Comparison of ENCODE assay signal across 8 cellular contexts in genomic region chr6:57799703-57800479, GRCh38.
DNase-seq lines count a peak whose midpoint lies in the region; ATAC-seq and TF ChIP-seq lines count a peak whose summit lies in the region.
"Not testable (repeated sequence)": the region's sequence is repeated elsewhere in the genome, so short reads cannot be mapped to it uniquely, and the experiment has no call there.

No MANE protein-coding gene starts in this region.

- not testable (repeated sequence) for H3K9me3 ChIP-seq in AG04450 (ENCODE audit: control insufficient read depth, insufficient read depth, low read length); IMR-90 (ENCODE audit: control insufficient read depth, insufficient read depth, low read length)

- not testable (repeated sequence) for H3K9me1 ChIP-seq in IMR-90 (ENCODE audit: insufficient read depth, low read length)

- not testable (repeated sequence) for H2AFZ ChIP-seq in IMR-90 (replicated peaks; ENCODE audit: low read length, poor library complexity)

- CTCF ChIA-PET in AG04450 (lab: Charles Lee); IMR-90 (lab: Yijun Ruan, JAX); activated CD4-positive, alpha-beta T cell treated with anti-CD3 and anti-CD28 coated beads, Interleukin-2, amount 10 ng/mL, durations not matched to agents 7 days and 5 days (lab: Charles Lee): not testable (repeated sequence)

- not testable (repeated sequence) for H2AK9ac ChIP-seq in IMR-90 (replicated peaks; ENCODE audit: low read depth, low read length, poor library complexity)

- not testable (repeated sequence) for H3K14ac ChIP-seq in IMR-90 (replicated peaks; ENCODE audit: low read depth, low read length)

- H3K4me3 Mint-ChIP-seq in activated CD4-positive, alpha-beta T cell treated with anti-CD3 and anti-CD28 coated beads, Interleukin-2, amount 10 ng/mL, durations not matched to agents 7 days and 5 days: peak overlapping the region; percentile 48
- H3K4me3 Mint-ChIP-seq in brain: peak overlapping the region; percentile 81 to 87 (median 86)

- H2BK20ac ChIP-seq in IMR-90 (ENCODE audit: low read depth, low read length): not testable (repeated sequence)

- H3K23ac ChIP-seq in IMR-90 (ENCODE audit: low read depth, low read length): not testable (repeated sequence)

- H3K4me3 ChIP-seq in AG04450 (ENCODE audit: low read depth, low read length) (peak overlapping the region; percentile 49), IMR-90 (ENCODE audit: insufficient read depth, low read depth, low read length) (peak overlapping the region; percentile 58), fibroblast of mammary gland (ENCODE audit: control insufficient read depth, low read depth, low read length) (peak overlapping the region; percentile 63)

- not testable (repeated sequence) for H2BK120ac ChIP-seq in IMR-90 (ENCODE audit: low read depth, low read length)

- H3K36me3 ChIP-seq in IMR-90 (ENCODE audit: control insufficient read depth, insufficient read depth, low read length): not testable (repeated sequence)

- BruUV-seq in IMR-90 (replicated peaks; lab: Mats Ljungman, UMichigan): not testable (repeated sequence)

- not testable (repeated sequence) for H3K9ac ChIP-seq in IMR-90 (ENCODE audit: low read depth, low read length)

- intact Hi-C loops in IMR-90 (cut with micrococcal nuclease): not testable (repeated sequence)

- H3K79me1 ChIP-seq in IMR-90 (ENCODE audit: low read depth in 1 of 2, low read length in 2 of 2): not testable (repeated sequence)

- DNase-seq in AG04450 (ENCODE audit: low read depth, low spot score) (peak; percentile 8), IMR-90 (peak; percentile 78), fibroblast of mammary gland (ENCODE audit: low read depth) (peak; percentile 94), kidney glomerular epithelial cell (lab: John Stamatoyannopoulos, UW) (peak; percentile 8), retina (peak; percentile 53)
- not testable (repeated sequence) for DNase-seq in activated CD4-positive, alpha-beta T cell treated with anti-CD3 and anti-CD28 coated beads, Interleukin-2, amount 10 ng/mL, durations not matched to agents 7 days and 5 days

- not testable (repeated sequence) for H4K5ac ChIP-seq in IMR-90 (ENCODE audit: low read depth, low read length)

- not testable (repeated sequence) for H4K8ac ChIP-seq in IMR-90 (ENCODE audit: low read depth in 2 of 2, low read length in 2 of 2)

- not testable (repeated sequence) for H3K4me1 ChIP-seq in IMR-90 (ENCODE audit: control insufficient read depth, insufficient read depth, low read length)

- H2BK15ac ChIP-seq in IMR-90 (ENCODE audit: low read depth, low read length): not testable (repeated sequence)

- H4K91ac ChIP-seq in IMR-90 (ENCODE audit: insufficient read depth, low read depth, low read length): not testable (repeated sequence)

- H3K27me3 Mint-ChIP-seq in activated CD4-positive, alpha-beta T cell treated with anti-CD3 and anti-CD28 coated beads, Interleukin-2, amount 10 ng/mL, durations not matched to agents 7 days and 5 days: peaks cover 29% of the 10 kb centered on the region
- peaks cover 42% of the 10 kb centered on the region for H3K27me3 Mint-ChIP-seq in brain

- not testable (repeated sequence) for TF ChIP-seq CTCF in AG04450 (IDR thresholded peaks at IDR 0.05; ENCODE audit: low read depth, low read length); IMR-90 (conservative IDR thresholded peaks at IDR 0.05; ENCODE audit: low read depth, low read length); brain (conservative IDR thresholded peaks at IDR 0.05); fibroblast of mammary gland (conservative IDR thresholded peaks at IDR 0.05; ENCODE audit: control insufficient read depth, insufficient read depth, low read depth, low read length)

- H3K4me2 ChIP-seq in IMR-90 (ENCODE audit: low read depth, low read length): peak overlapping the region; percentile 88

- not testable (repeated sequence) for H3K56ac ChIP-seq in IMR-90 (ENCODE audit: extremely low read depth, insufficient read depth, low read length)

- not testable (repeated sequence) for H3K36me3 Mint-ChIP-seq in activated CD4-positive, alpha-beta T cell treated with anti-CD3 and anti-CD28 coated beads, Interleukin-2, amount 10 ng/mL, durations not matched to agents 7 days and 5 days (ENCODE audit: low read depth); brain

- peak overlapping the region; percentile 59 for H3K27ac Mint-ChIP-seq in activated CD4-positive, alpha-beta T cell treated with anti-CD3 and anti-CD28 coated beads, Interleukin-2, amount 10 ng/mL, durations not matched to agents 7 days and 5 days
- not testable (repeated sequence) for H3K27ac Mint-ChIP-seq in brain

- ATAC-seq in GM18519 (IDR thresholded peaks at IDR 0.05; ENCODE audit: low FRiP score, unreplicated experiment): peak; percentile 71
- peak; percentile 99 for ATAC-seq in IMR-90 (ENCODE audit: low read depth)

- not testable (repeated sequence) for TF ChIP-seq POLR2A in IMR-90 (IDR thresholded peaks at IDR 0.05; ENCODE audit: low read depth, low read length)

- not testable (repeated sequence) for H3K27ac ChIP-seq in AG04450 (ENCODE audit: low read depth, low read length); IMR-90 (ENCODE audit: insufficient read depth, low read length)

- H3K9me3 Mint-ChIP-seq in activated CD4-positive, alpha-beta T cell treated with anti-CD3 and anti-CD28 coated beads, Interleukin-2, amount 10 ng/mL, durations not matched to agents 7 days and 5 days: not testable (repeated sequence)
- H3K9me3 Mint-ChIP-seq in brain: peaks cover 0 to 14% (median 0%) of the 10 kb centered on the region in 5 experiments

- dilution Hi-C loops in IMR-90 (cut with HindIII; ENCODE audit: low sequenced_read_pairs, unreplicated experiment): not testable (repeated sequence)

- H2AK5ac ChIP-seq in IMR-90 (ENCODE audit: low read depth, low read length): not testable (repeated sequence)

- H2BK5ac ChIP-seq in IMR-90 (ENCODE audit: low read depth, low read length, poor library complexity, severe bottlenecking): not testable (repeated sequence)

- TF ChIP-seq RAD21 in IMR-90 (IDR thresholded peaks at IDR 0.05; ENCODE audit: low read length): not testable (repeated sequence)

- H3K27me3 ChIP-seq in AG04450 (ENCODE audit: control insufficient read depth, insufficient read depth, low read length); IMR-90 (ENCODE audit: control insufficient read depth, insufficient read depth, low read length): not testable (repeated sequence)

- in situ Hi-C loops in IMR-90 (cut with MboI; ENCODE audit: low sequenced_read_pairs): not testable (repeated sequence)

- not testable (repeated sequence) for H3K4ac ChIP-seq in IMR-90 (ENCODE audit: low read depth, low read length)

- H3K18ac ChIP-seq in IMR-90 (ENCODE audit: low read depth, low read length): not testable (repeated sequence)

- not testable (repeated sequence) for H4K20me1 ChIP-seq in IMR-90 (ENCODE audit: insufficient read depth, low read length)

- POLR2A ChIA-PET in AG04450 (lab: Yijun Ruan, JAX); IMR-90 (lab: Charles Lee; ENCODE audit: unreplicated experiment); activated CD4-positive, alpha-beta T cell treated with anti-CD3 and anti-CD28 coated beads, Interleukin-2, amount 10 ng/mL, durations not matched to agents 7 days and 5 days (lab: Charles Lee): not testable (repeated sequence)

- WGBS in IMR-90 (ENCODE audit: extremely low coverage in 2 of 2, insufficient read length in 1 of 2), 2 experiments: no CpG with 5 or more reads among the region's 38 CpGs

- H3K4me1 Mint-ChIP-seq in activated CD4-positive, alpha-beta T cell treated with anti-CD3 and anti-CD28 coated beads, Interleukin-2, amount 10 ng/mL, durations not matched to agents 7 days and 5 days; brain: not testable (repeated sequence)

TF ChIP-seq in IMR-90, 13 proteins besides CTCF, POLR2A, EP300 and RAD21:
- TF ChIP-seq FOS (IDR thresholded peaks at IDR 0.05; ENCODE audit: low read depth, low read length): peak; percentile 36
- TF ChIP-seq BHLHE40 (IDR thresholded peaks at IDR 0.05; ENCODE audit: low read depth, low read length): peak; percentile 31; the same call in 1 of the 2 replicates
